In the genomic region with DNA sequence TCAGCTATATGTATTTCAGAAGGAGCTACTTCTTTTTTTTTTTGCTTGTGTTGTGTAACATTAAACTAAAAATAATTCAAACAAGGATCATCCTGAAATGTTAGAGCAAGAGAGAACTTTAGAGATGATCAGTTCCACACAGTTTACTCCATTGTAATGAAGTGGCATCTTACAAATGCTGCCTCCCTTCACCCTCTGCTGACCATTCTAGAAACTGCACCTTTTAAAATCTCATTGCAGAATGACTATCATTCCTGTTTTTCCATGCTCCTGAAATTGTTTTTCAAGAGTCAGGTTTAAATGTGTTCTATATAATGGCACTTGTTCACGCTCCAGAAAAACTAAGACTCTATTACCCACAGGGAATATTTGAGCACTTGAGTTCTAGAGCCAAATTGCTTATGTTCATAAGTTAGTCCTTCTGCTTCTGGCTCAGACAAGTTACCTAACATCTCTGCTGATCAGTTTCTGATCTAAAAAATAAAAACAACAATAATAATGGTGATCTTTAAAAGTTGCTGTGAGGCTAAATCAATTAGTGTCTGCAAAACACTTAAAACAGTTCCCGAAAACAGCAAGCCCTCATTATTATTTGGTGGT, we compare ENCODE assay signal across 9 cellular contexts. TPM values are rescaled to one million over a fixed set of nuclear protein-coding genes. Genes with fewer than 3 reads are reported as not detected.
DNase-seq lines count a peak whose midpoint lies in the region; ATAC-seq and TF ChIP-seq lines count a peak whose summit lies in the region.
"Had no signal": no experiment of that assay in that cellular context is flagged by ENCODE, and none has a peak within 500 bp of the region (broad histone marks: within the 10 kb centered on the region; RNA-seq: fewer than 3 reads in every experiment).

No MANE protein-coding gene starts in this region.

- no peaks in the 10 kb centered on the region for H3K36me3 ChIP-seq in Peyer's patch

- DNase-seq in CD14-positive monocyte (ENCODE audit: low spot score) (no peak), Peyer's patch (no peak), fibroblast of gingiva (ENCODE audit: low read depth) (peak; percentile 17), putamen (ENCODE audit: low spot score) (peak; percentile 10)
- DNase-seq in activated T-helper 2 cell treated with anti-CD3 and anti-CD28 coated beads, Interferon-gamma antibody, Interleukin-2, Interleukin-4, amounts not matched to agents 10 μg/mL and 5 μg/mL and 100 μg/mL, durations not matched to agents 14 hours and 24 hours and 36 hours (ENCODE audit: low spot score) = no peak

- H3K27ac Mint-ChIP-seq in CD14-positive monocyte = no peak overlapping the region
- no peak overlapping the region for H3K27ac Mint-ChIP-seq in activated T-helper 2 cell treated with anti-CD3 and anti-CD28 coated beads, Interferon-gamma antibody, Interleukin-2, Interleukin-4, amounts not matched to agents 10 μg/mL and 5 μg/mL and 100 μg/mL, durations not matched to agents 14 hours and 24 hours and 36 hours
- H3K27ac Mint-ChIP-seq: IgD-negative memory B cell had no signal

- peaks cover 0 to 6% (median 0%) of the 10 kb centered on the region in 3 donors for H3K27me3 Mint-ChIP-seq in CD14-positive monocyte (ENCODE audit: low read depth in 3 of 3)
- no peaks in the 10 kb centered on the region for H3K27me3 Mint-ChIP-seq in activated T-helper 2 cell treated with anti-CD3 and anti-CD28 coated beads, Interferon-gamma antibody, Interleukin-2, Interleukin-4, amounts not matched to agents 10 μg/mL and 5 μg/mL and 100 μg/mL, durations not matched to agents 14 hours and 24 hours and 36 hours (ENCODE audit: low read depth)

- H3K9me3 Mint-ChIP-seq in CD14-positive monocyte = peaks cover 0 to 6% (median 0%) of the 10 kb centered on the region in 7 donors
- no peaks in the 10 kb centered on the region for H3K9me3 Mint-ChIP-seq in activated T-helper 2 cell treated with anti-CD3 and anti-CD28 coated beads, Interferon-gamma antibody, Interleukin-2, Interleukin-4, amounts not matched to agents 10 μg/mL and 5 μg/mL and 100 μg/mL, durations not matched to agents 14 hours and 24 hours and 36 hours
- H3K9me3 Mint-ChIP-seq: IgD-negative memory B cell had no signal

- ATAC-seq in GM18861 (IDR thresholded peaks at IDR 0.05; ENCODE audit: unreplicated experiment) (peak; percentile 87), HG03354 (IDR thresholded peaks at IDR 0.05; ENCODE audit: poor library complexity, severe bottlenecking, unreplicated experiment) (peak; percentile 85), HG03460 (IDR thresholded peaks at IDR 0.05; ENCODE audit: unreplicated experiment) (no peak)

- no peak overlapping the region for H3K4me3 Mint-ChIP-seq in CD14-positive monocyte
- no peak overlapping the region for H3K4me3 Mint-ChIP-seq in activated T-helper 2 cell treated with anti-CD3 and anti-CD28 coated beads, Interferon-gamma antibody, Interleukin-2, Interleukin-4, amounts not matched to agents 10 μg/mL and 5 μg/mL and 100 μg/mL, durations not matched to agents 14 hours and 24 hours and 36 hours (ENCODE audit: low read depth)
- H3K4me3 Mint-ChIP-seq: IgD-negative memory B cell had no signal

- H3K9me3 ChIP-seq in Peyer's patch = no peaks in the 10 kb centered on the region

- TF ChIP-seq POLR2A in Peyer's patch (IDR thresholded peaks at IDR 0.05) = no peak

- intact Hi-C loops in CD14-positive monocyte (cut with micrococcal nuclease) = no loop called here
- intact Hi-C loops in activated T-helper 2 cell treated with anti-CD3 and anti-CD28 coated beads, Interferon-gamma antibody, Interleukin-2, Interleukin-4, amounts not matched to agents 10 μg/mL and 5 μg/mL and 100 μg/mL, durations not matched to agents 14 hours and 24 hours and 36 hours (cut with micrococcal nuclease) = loop anchor here (10.0 kb wide), 1 partner anchor 368 kb away; no protein-coding TSS in a partner anchor

- no peak overlapping the region for H3K4me3 ChIP-seq in Peyer's patch

- no peaks in the 10 kb centered on the region for H3K4me1 Mint-ChIP-seq in CD14-positive monocyte
- no peaks in the 10 kb centered on the region for H3K4me1 Mint-ChIP-seq in activated T-helper 2 cell treated with anti-CD3 and anti-CD28 coated beads, Interferon-gamma antibody, Interleukin-2, Interleukin-4, amounts not matched to agents 10 μg/mL and 5 μg/mL and 100 μg/mL, durations not matched to agents 14 hours and 24 hours and 36 hours (ENCODE audit: low read depth)
- H3K4me1 Mint-ChIP-seq: IgD-negative memory B cell had no signal

- no peaks in the 10 kb centered on the region for H3K36me3 Mint-ChIP-seq in CD14-positive monocyte
- no peaks in the 10 kb centered on the region for H3K36me3 Mint-ChIP-seq in activated T-helper 2 cell treated with anti-CD3 and anti-CD28 coated beads, Interferon-gamma antibody, Interleukin-2, Interleukin-4, amounts not matched to agents 10 μg/mL and 5 μg/mL and 100 μg/mL, durations not matched to agents 14 hours and 24 hours and 36 hours (ENCODE audit: low read depth)
- H3K36me3 Mint-ChIP-seq: IgD-negative memory B cell had no signal

- H3K27me3 ChIP-seq in Peyer's patch = no peaks in the 10 kb centered on the region

- H3K27ac ChIP-seq in Peyer's patch = no peak overlapping the region

- no peaks in the 10 kb centered on the region for H3K4me1 ChIP-seq in Peyer's patch

- TF ChIP-seq CTCF in CD14-positive monocyte (IDR thresholded peaks at IDR 0.05) (peak; percentile 74), Peyer's patch (IDR thresholded peaks at IDR 0.05) (peak; percentile 34 to 63 (median 58))

RNA-seq across cellular contexts. Expression of gene SLC44A5, which starts 21.5 kb away (rescaled TPM):
- not detected for polyA plus RNA-seq in CD14-positive monocyte
- under 1 TPM in 2 of 4 donors, not detected in 2; 0.70 to 0.80 TPM for total RNA-seq in Peyer's patch
- not detected in 2 replicates for total RNA-seq in activated T-helper 2 cell treated with anti-CD3 and anti-CD28 coated beads, Interferon-gamma antibody, Interleukin-2, Interleukin-4, amounts not matched to agents 10 μg/mL and 5 μg/mL and 100 μg/mL, durations not matched to agents 14 hours and 24 hours and 36 hours

Comparison
In these comparisons a context has a peak if more than half of its experiments do, and no peak if none do; other contexts are left out.
1. DNase-seq: peak in fibroblast of gingiva (single experiment) and putamen (single experiment); none in CD14-positive monocyte (single experiment), Peyer's patch (0 of 3) and activated T-helper 2 cell treated with anti-CD3 and anti-CD28 coated beads, Interferon-gamma antibody, Interleukin-2, Interleukin-4, amounts not matched to agents 10 μg/mL and 5 μg/mL and 100 μg/mL, durations not matched to agents 14 hours and 24 hours and 36 hours (single experiment).